Comparison of ENCODE assay signal across 25 cellular contexts in the genomic region with DNA sequence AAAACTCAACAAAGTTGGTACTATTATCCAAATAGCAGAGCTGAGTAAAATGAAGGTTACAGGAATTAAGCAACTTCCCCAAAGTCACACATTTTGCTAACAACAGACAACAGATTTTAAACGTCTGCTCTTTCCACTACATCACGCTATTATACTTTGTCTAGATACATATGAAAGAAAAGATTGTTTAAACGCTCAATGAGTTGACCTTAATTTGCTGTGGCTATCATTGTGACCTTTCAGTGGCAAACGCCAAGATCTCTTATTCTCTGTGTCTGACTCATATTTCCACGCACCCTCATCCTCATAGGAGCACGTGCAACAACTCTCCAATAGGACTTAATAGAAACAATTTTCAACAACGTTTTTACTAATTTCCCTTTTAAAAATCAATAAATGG.
"Had no signal": no experiment of that assay in that cellular context is flagged by ENCODE, and none has a peak within 500 bp of the region (broad histone marks: within the 10 kb centered on the region; RNA-seq: fewer than 3 reads in every experiment).

No MANE protein-coding gene starts in this region.

- DNase-seq: activated CD4-positive, alpha-beta memory T cell treated with anti-CD3 and anti-CD28 coated beads, Interleukin-2, amount 10 ng/mL, durations not matched to agents 7 days and 5 days; activated CD4-positive, alpha-beta T cell treated with anti-CD3 and anti-CD28 coated beads for 1 hour; activated CD4-positive, alpha-beta T cell treated with anti-CD3 and anti-CD28 coated beads for 4 hours; activated CD4-positive, alpha-beta T cell treated with anti-CD3 and anti-CD28 coated beads, Interleukin-2, amount 10 ng/mL, durations not matched to agents 7 days and 5 days; activated CD4-positive, alpha-beta T cell treated with anti-CD3 and anti-CD28 coated beads, Interleukin-2, amount 50 U/mL, for 4 hours; activated CD8-positive, alpha-beta memory T cell treated with anti-CD3 and anti-CD28 coated beads, Interleukin-2, amount 50 U/mL, for 48 hours; activated gamma-delta T cell; activated naive CD4-positive, alpha-beta T cell; activated naive CD4-positive, alpha-beta T cell treated with anti-CD3 and anti-CD28 coated beads, Interleukin-2, amount 10 ng/mL, durations not matched to agents 7 days and 5 days; activated naive CD8-positive, alpha-beta T cell treated with anti-CD3 and anti-CD28 coated beads, Interleukin-2, amount 10 ng/mL, durations not matched to agents 7 days and 5 days; activated T-cell treated with anti-CD3 and anti-CD28 coated beads for 4 hours; activated T-cell treated with anti-CD3 and anti-CD28 coated beads, Interleukin-2, amount 50 U/mL, for 24 hours; activated T-cell treated with anti-CD3 and anti-CD28 coated beads, Interleukin-2, amount 50 U/mL, for 72 hours; amniotic stem cell; anterior cingulate cortex; brain microvascular endothelial cell; dorsolateral prefrontal cortex; effector memory CD4-positive, alpha-beta T cell; endodermal cell; foreskin keratinocyte; heart right ventricle; T-helper 2 cell had no signal

- FAIRE-seq: astrocyte, bronchial epithelial cell, TTC549 had no signal
